ENCODE assay signal across 11 cellular contexts in genomic region chr10:92891885-92892705, GRCh38. TPM values are rescaled to one million over a fixed set of nuclear protein-coding genes. Genes with fewer than 3 reads are reported as not detected.
DNase-seq lines count a peak whose midpoint lies in the region; ATAC-seq and TF ChIP-seq lines count a peak whose summit lies in the region.
"Had no signal": no experiment of that assay in that cellular context is flagged by ENCODE, and none has a peak within 500 bp of the region (broad histone marks: within the 10 kb centered on the region; RNA-seq: fewer than 3 reads in every experiment).

No MANE protein-coding gene starts in this region.

- no peak overlapping the region for H2AFZ ChIP-seq in fibroblast of lung (ENCODE audit: low read length)
- H2AFZ ChIP-seq: parathyroid adenoma had no signal

- no peak overlapping the region for H3K27ac Mint-ChIP-seq in activated T-helper 17 cell treated with anti-CD3 and anti-CD28 coated beads, Interleukin-2, amount 50 U/mL, for 72 hours
- H3K27ac Mint-ChIP-seq: activated naive CD8-positive, alpha-beta T cell had no signal

- H4K20me1 ChIP-seq in fibroblast of lung (ENCODE audit: control insufficient read depth, extremely low read depth, insufficient read depth, low read length), result no peaks in the 10 kb centered on the region

- H3K9me3 Mint-ChIP-seq in activated T-helper 17 cell treated with anti-CD3 and anti-CD28 coated beads, Interleukin-2, amount 50 U/mL, for 72 hours, result no peaks in the 10 kb centered on the region

- H3K4me1 Mint-ChIP-seq in activated T-helper 17 cell treated with anti-CD3 and anti-CD28 coated beads, Interleukin-2, amount 50 U/mL, for 72 hours, result peaks cover 5% of the 10 kb centered on the region

- peak; percentile 81 for DNase-seq in H4 (ENCODE audit: low spot score)
- DNase-seq in Peyer's patch, result peak in 2 of 3 donors; percentile 86 to 90
- DNase-seq in fibroblast of lung (ENCODE audit: low read depth in 2 of 2), result peak; percentile 79 to 86
- peak; percentile 98 for DNase-seq in renal cortical epithelial cell (ENCODE audit: low read depth)
- DNase-seq in Ammon's horn (ENCODE audit: low spot score), result no peak
- DNase-seq in NCI-H526 (lab: John Stamatoyannopoulos, UW), result no peak
- DNase-seq: NCI-H2171 treated with DMSO at 0.1 percent for 48 hours had no signal

- peaks cover 0 to 18% (median 0%) of the 10 kb centered on the region in 4 donors for H3K4me1 ChIP-seq in Peyer's patch
- peaks cover 7% of the 10 kb centered on the region for H3K4me1 ChIP-seq in fibroblast of lung (ENCODE audit: control insufficient read depth, extremely low read depth, insufficient read depth, low read length)

- H3K4me2 ChIP-seq in fibroblast of lung (ENCODE audit: extremely low read depth, insufficient read depth, low read length), result no peak overlapping the region

- no peaks in the 10 kb centered on the region for H3K27me3 Mint-ChIP-seq in activated T-helper 17 cell treated with anti-CD3 and anti-CD28 coated beads, Interleukin-2, amount 50 U/mL, for 72 hours
- H3K27me3 Mint-ChIP-seq: activated naive CD8-positive, alpha-beta T cell had no signal

- peaks cover 9% of the 10 kb centered on the region for H3K36me3 Mint-ChIP-seq in activated T-helper 17 cell treated with anti-CD3 and anti-CD28 coated beads, Interleukin-2, amount 50 U/mL, for 72 hours (ENCODE audit: low read depth)
- H3K36me3 Mint-ChIP-seq: activated naive CD8-positive, alpha-beta T cell had no signal

- H3K4me3 Mint-ChIP-seq in activated T-helper 17 cell treated with anti-CD3 and anti-CD28 coated beads, Interleukin-2, amount 50 U/mL, for 72 hours, result no peak overlapping the region
- H3K4me3 Mint-ChIP-seq: activated naive CD8-positive, alpha-beta T cell had no signal

- TF ChIP-seq CTCF in Peyer's patch (IDR thresholded peaks at IDR 0.05) (no peak), fibroblast of lung (conservative IDR thresholded peaks at IDR 0.05 in 1 of 2, IDR thresholded peaks at IDR 0.05 in 1 of 2; ENCODE audit: low read depth in 1 of 2, low read length in 2 of 2) (no peak)

- H3K36me3 ChIP-seq in Peyer's patch, result no peaks in the 10 kb centered on the region
- no peaks in the 10 kb centered on the region for H3K36me3 ChIP-seq in fibroblast of lung (ENCODE audit: control insufficient read depth, insufficient read depth, low read length)

- TF ChIP-seq POLR2A in Peyer's patch (IDR thresholded peaks at IDR 0.05), result no peak

- H3K4me3 ChIP-seq in Peyer's patch (no peak overlapping the region), fibroblast of lung (replicated peaks in 1 of 4; ENCODE audit: control extremely low read depth in 1 of 4, insufficient read depth in 1 of 4, low read depth in 3 of 4, low read length in 4 of 4) (no peak overlapping the region)

- H3K27ac ChIP-seq in Peyer's patch (peak overlapping the region in 2 of 4 donors; percentile 20 to 44), fibroblast of lung (ENCODE audit: insufficient read depth, low read length) (no peak overlapping the region)
- H3K27ac ChIP-seq: parathyroid adenoma had no signal

- H3K9me3 ChIP-seq in Peyer's patch (no peaks in the 10 kb centered on the region), fibroblast of lung (ENCODE audit: control insufficient read depth, insufficient read depth, low read depth, low read length) (no peaks in the 10 kb centered on the region)

- no peak for ATAC-seq in activated T-helper 17 cell treated with anti-CD3 and anti-CD28 coated beads, Interleukin-2, amount 50 U/mL, for 72 hours (replicated peaks)
- ATAC-seq in HG03457 (IDR thresholded peaks at IDR 0.05; ENCODE audit: unreplicated experiment), result no peak

- no peaks in the 10 kb centered on the region for H3K79me2 ChIP-seq in fibroblast of lung (ENCODE audit: control insufficient read depth, insufficient read depth, low read length)
- H3K79me2 ChIP-seq: parathyroid adenoma had no signal

- H3K9ac ChIP-seq in fibroblast of lung (ENCODE audit: insufficient read depth, low read length), result no peak overlapping the region
- H3K9ac ChIP-seq: parathyroid adenoma had no signal

- H3K27me3 ChIP-seq in Peyer's patch (no peaks in the 10 kb centered on the region), fibroblast of lung (ENCODE audit: control insufficient read depth, insufficient read depth, low read length) (no peaks in the 10 kb centered on the region)

RNA-seq across cellular contexts. Expression of gene EXOC6, which starts 43.8 kb away (rescaled TPM):
- 6.9 and 8.8 TPM in 2 replicates for total RNA-seq in H4 (2014; rRNA removed; shearing (Covaris generic))
- total RNA-seq in Peyer's patch (10 to 100 TPM; 10.5 to 82.1 (median 31.7) TPM), fibroblast of lung (8.5 and 9.2 TPM in 2 replicates), renal cortical epithelial cell (11.0 and 12.5 TPM in 2 replicates)
- 6.2 and 12.9 TPM in 2 replicates for polyA plus RNA-seq in fibroblast of lung
- 5.0 and 16.4 TPM in 2 replicates for polyA plus RNA-seq in fibroblast of lung (2012)
- 0.79 and 7.3 TPM in 2 replicates for polyA minus RNA-seq in fibroblast of lung (ENCODE audit: low replicate concordance)
- total RNA-seq in activated T-helper 17 cell treated with anti-CD3 and anti-CD28 coated beads, Interleukin-2, amount 50 U/mL, for 72 hours, result 10 to 100 TPM in 1 of 2 donors, 1 to 10 TPM in 1; 9.8 to 12.1 TPM

Comparison
In these comparisons a context has a peak if more than half of its experiments do, and no peak if none do; other contexts are left out.
1. DNase-seq: peak in H4 (single experiment), Peyer's patch (2 of 3), fibroblast of lung (2 of 2) and renal cortical epithelial cell (single experiment); none in Ammon's horn (single experiment) and NCI-H526 (0 of 2).